In genomic region chr2:72515696-72516095, GRCh38 we compare ENCODE assay signal across 20 cellular contexts.
DNase-seq lines count a peak whose midpoint lies in the region; ATAC-seq, FAIRE-seq and TF ChIP-seq lines count a peak whose summit lies in the region.
"Had no signal": no experiment of that assay in that cellular context is flagged by ENCODE, and none has a peak within 500 bp of the region (broad histone marks: within the 10 kb centered on the region; RNA-seq: fewer than 3 reads in every experiment).

No MANE protein-coding gene starts in this region.

- H3K4me1 ChIP-seq in K562 (replicated peaks in 1 of 2; ENCODE audit: control insufficient read depth in 2 of 2, insufficient read depth in 2 of 2, low read length in 2 of 2), result no peaks in the 10 kb centered on the region
- H3K4me1 ChIP-seq: breast epithelium had no signal

- no peaks in the 10 kb centered on the region for H3K27me3 ChIP-seq in K562 (ENCODE audit: control insufficient read depth in 2 of 2, insufficient read depth in 2 of 2, low read length in 2 of 2)
- H3K27me3 ChIP-seq: breast epithelium, heart left ventricle had no signal

- no peaks in the 10 kb centered on the region for H3K9me3 ChIP-seq in K562 (replicated peaks; ENCODE audit: control insufficient read depth, insufficient read depth, low read depth, low read length)
- H3K9me3 ChIP-seq: breast epithelium, heart left ventricle had no signal

- no peaks in the 10 kb centered on the region for H3K79me2 ChIP-seq in K562 (ENCODE audit: control insufficient read depth, insufficient read depth, low read length)

- no peak overlapping the region for H3K4me3 ChIP-seq in K562
- H3K4me3 ChIP-seq: breast epithelium, heart left ventricle had no signal

- TF ChIP-seq POLR2A in K562 (conservative IDR thresholded peaks at IDR 0.05), result no peak

- TF ChIP-seq EP300 in K562 (IDR thresholded peaks at IDR 0.05; ENCODE audit: low read length), result no peak

- FAIRE-seq in K562 (lab: Jason Lieb, UNC), result no peak
- FAIRE-seq: keratinocyte, TTC549 had no signal

- no peak for TF ChIP-seq CTCF in K562 (IDR thresholded peaks at IDR 0.05 in 2 of 3, conservative IDR thresholded peaks at IDR 0.05 in 1 of 3; ENCODE audit: insufficient read depth in 2 of 3, low read depth in 1 of 3, low read length in 3 of 3)

- no peaks in the 10 kb centered on the region for H4K20me1 ChIP-seq in K562 (replicated peaks; ENCODE audit: control insufficient read depth, insufficient read depth, low read length)

- no peak overlapping the region for H3K9ac ChIP-seq in K562 (ENCODE audit: insufficient read depth in 1 of 2, low read depth in 2 of 2, low read length in 2 of 2)

- DNase-seq in AG20443 (ENCODE audit: low spot score) (peak; percentile 18), LHCN-M2 (ENCODE audit: low read depth) (peak; percentile 11), K562 (ENCODE audit: extremely low read depth in 1 of 4, low spot score in 3 of 4) (no peak), midbrain (lab: John Stamatoyannopoulos, UW) (peak; percentile 63), middle frontal gyrus (ENCODE audit: extremely low spot score, low spot score) (no peak), NCI-H187 treated with DMSO at 0.1 percent for 48 hours (lab: John Stamatoyannopoulos, UW) (no peak)
- no peak for DNase-seq in activated naive CD4-positive, alpha-beta T cell (lab: John Stamatoyannopoulos, UW)
- DNase-seq: activated naive CD4-positive, alpha-beta T cell treated with anti-CD3 and anti-CD28 coated beads for 36 hours; heart left ventricle; NCI-H1105; NCI-H2171; NCI-H774; nephron progenitor cell; stimulated activated naive CD4-positive, alpha-beta T cell treated with Interleukin-2 at 50 U/mL for 16 hours; SW 1271 had no signal

- POLR2A ChIA-PET in K562 (lab: Yijun Ruan, JAX), result interaction anchor here (1.3 kb wide), 1 partner anchor 18 kb away, joined by 4 read pairs; no protein-coding TSS in a partner anchor

- intact Hi-C loops in K562 (cut with micrococcal nuclease), result no loop called here

- WGBS in K562 (ENCODE audit: insufficient coverage, low coverage, missing lambda C conversion rate), result 27% methylated on average over 3 of the region's 3 CpGs

- CTCF ChIA-PET in K562 (lab: Yijun Ruan, JAX; ENCODE audit: low intra/inter-chr PET ratio), result no interaction called here

- no peaks in the 10 kb centered on the region for H3K36me3 ChIP-seq in K562 (ENCODE audit: control insufficient read depth, insufficient read depth, low read length)
- H3K36me3 ChIP-seq: breast epithelium had no signal

- ATAC-seq in K562 (peak; percentile 34; the same call in 2 of the 3 replicates), GM18517 (IDR thresholded peaks at IDR 0.05; ENCODE audit: unreplicated experiment) (no peak)
- ATAC-seq: Panc1 had no signal

- in situ Hi-C loops in K562 (cut with MboI), result no loop called here

- no peaks in the 10 kb centered on the region for H3K9me1 ChIP-seq in K562 (ENCODE audit: control insufficient read depth, insufficient read depth, low read length)

- peak overlapping the region; percentile 75 for H2AFZ ChIP-seq in K562 (ENCODE audit: low read depth, low read length)

- no peak for TF ChIP-seq RAD21 in K562 (CRISPR knock-in tag; conservative IDR thresholded peaks at IDR 0.05 in 1 of 2, IDR thresholded peaks at IDR 0.05 in 1 of 2)

- no peak overlapping the region for H3K4me2 ChIP-seq in K562 (ENCODE audit: insufficient read depth, low read length)

- no TSS peak for BruUV-seq in K562 (replicated peaks; lab: Mats Ljungman, UMichigan)

- H3K27ac ChIP-seq in K562 (ENCODE audit: extremely low read depth, low read depth, low read length), result no peak overlapping the region; the same call in 2 of the 3 replicates
- H3K27ac ChIP-seq: breast epithelium, heart left ventricle had no signal

TF ChIP-seq in K562, 482 proteins besides CTCF, POLR2A, EP300 and RAD21:
- 0 out of 4 replicates have a peak, but pooled peaks of 1 of the 2 experiments have one; percentile 36 for TF ChIP-seq SRF (CRISPR knock-in tag; IDR thresholded peaks at IDR 0.05)
- TF ChIP-seq ZC3H8 (IDR thresholded peaks at IDR 0.05), result no peak
- TF ChIP-seq TFE3 (CRISPR knock-in tag; IDR thresholded peaks at IDR 0.05), result peak; percentile 32; the same call in 1 of the 2 replicates
- TF ChIP-seq RAD51 (IDR thresholded peaks at IDR 0.05; ENCODE audit: borderline replicate concordance, low read depth), result 0 out of 2 replicates have a peak, but pooled peaks have one; percentile 19

Comparison
In these comparisons a context has a peak if more than half of its experiments do, and no peak if none do; other contexts are left out.
1. DNase-seq: peak in AG20443 (single experiment), LHCN-M2 (single experiment) and midbrain (single experiment); none in K562 (0 of 4), activated naive CD4-positive, alpha-beta T cell (0 of 4), middle frontal gyrus (single experiment) and NCI-H187 treated with DMSO at 0.1 percent for 48 hours (single experiment).